Comparison of ENCODE assay signal across 3 cellular contexts in genomic region chr12:52145941-52146821, GRCh38.
TF ChIP-seq lines count a peak whose summit lies in the region.

No MANE protein-coding gene starts in this region.

TF ChIP-seq in SK-N-SH, 30 proteins besides CTCF, POLR2A, EP300 and RAD21 (continues in another document):
- TF ChIP-seq IRF3 (IDR thresholded peaks at IDR 0.05; ENCODE audit: low read depth, low read length) (no peak), NFIC (IDR thresholded peaks at IDR 0.05; ENCODE audit: borderline replicate concordance) (no peak), REST (IDR thresholded peaks at IDR 0.05; ENCODE audit: low read depth, low read length) (no peak), MAX (IDR thresholded peaks at IDR 0.05; ENCODE audit: low read depth) (no peak), CHD2 (IDR thresholded peaks at IDR 0.05; ENCODE audit: low read length, partially characterized antibody) (no peak), FOXJ3 (CRISPR knock-in tag; IDR thresholded peaks at IDR 0.05) (no peak), RFX5 (IDR thresholded peaks at IDR 0.05; ENCODE audit: low read length) (no peak), TAF1 (IDR thresholded peaks at IDR 0.05; ENCODE audit: borderline replicate concordance, low read depth, low read length) (no peak), FOSL2 (IDR thresholded peaks at IDR 0.05; ENCODE audit: borderline replicate concordance, low read depth) (no peak), RXRA (IDR thresholded peaks at IDR 0.05; ENCODE audit: borderline replicate concordance, low read depth) (no peak), ELF1 (IDR thresholded peaks at IDR 0.05) (no peak), GATA2 (CRISPR knock-in tag; IDR thresholded peaks at IDR 0.05) (no peak), ZBTB33 (IDR thresholded peaks at IDR 0.05; ENCODE audit: borderline replicate concordance, low read depth) (no peak)

TF ChIP-seq in SK-N-SH treated with all-trans-retinoic acid at 6 μM for 48 hours, 23 proteins besides CTCF, POLR2A, EP300 and RAD21:
- TF ChIP-seq BACH2 (CRISPR knock-in tag; IDR thresholded peaks at IDR 0.05; ENCODE audit: borderline replicate concordance) = no peak
- no peak for TF ChIP-seq CSRNP3 (CRISPR knock-in tag; IDR thresholded peaks at IDR 0.05)
- no peak for TF ChIP-seq ZNF565 (CRISPR knock-in tag; conservative IDR thresholded peaks at IDR 0.05; ENCODE audit: low read depth)
- TF ChIP-seq TCF4 (CRISPR knock-in tag; IDR thresholded peaks at IDR 0.05; ENCODE audit: borderline replicate concordance) = no peak
- TF ChIP-seq PPARA (CRISPR knock-in tag; IDR thresholded peaks at IDR 0.05; ENCODE audit: borderline replicate concordance) = no peak
- no peak for TF ChIP-seq ZFP3 (CRISPR knock-in tag; IDR thresholded peaks at IDR 0.05)
- no peak for TF ChIP-seq ZFP30 (CRISPR knock-in tag; IDR thresholded peaks at IDR 0.05)
- TF ChIP-seq ZNF8 (CRISPR knock-in tag; IDR thresholded peaks at IDR 0.05) = no peak
- no peak for TF ChIP-seq ISL1 (CRISPR knock-in tag; IDR thresholded peaks at IDR 0.05)
- no peak for TF ChIP-seq ESRRG (CRISPR knock-in tag; IDR thresholded peaks at IDR 0.05)
- TF ChIP-seq CSDC2 (CRISPR knock-in tag; IDR thresholded peaks at IDR 0.05) = no peak
- TF ChIP-seq SNAI2 (CRISPR knock-in tag; IDR thresholded peaks at IDR 0.05) = no peak
- no peak for TF ChIP-seq TSHZ2 (CRISPR knock-in tag; IDR thresholded peaks at IDR 0.05)
- TF ChIP-seq ZNF70 (CRISPR knock-in tag; IDR thresholded peaks at IDR 0.05) = no peak
- no peak for TF ChIP-seq RARB (CRISPR knock-in tag; IDR thresholded peaks at IDR 0.05)
- TF ChIP-seq PATZ1 (CRISPR knock-in tag; IDR thresholded peaks at IDR 0.05; ENCODE audit: borderline replicate concordance) = no peak
- no peak for TF ChIP-seq ARNTL (CRISPR knock-in tag; IDR thresholded peaks at IDR 0.05; ENCODE audit: borderline replicate concordance, low read depth)

TF ChIP-seq in H1, 55 proteins besides CTCF, POLR2A, EP300 and RAD21:
- no peak for TF ChIP-seq ASH2L (IDR thresholded peaks at IDR 0.05; ENCODE audit: low read length)
TF ChIP-seq in H1: peak in this region for 0.
